Comparison of ENCODE assay signal across 8 cellular contexts in genomic region chr2:69177785-69178636, GRCh38.
DNase-seq lines count a peak whose midpoint lies in the region; ATAC-seq, FAIRE-seq and TF ChIP-seq lines count a peak whose summit lies in the region.

No MANE protein-coding gene starts in this region.

- H3K4me2 ChIP-seq in K562 (ENCODE audit: insufficient read depth, low read length): peak overlapping the region; percentile 77

- ATAC-seq in K562 (peak; percentile 100), GM21737 (IDR thresholded peaks at IDR 0.05; ENCODE audit: unreplicated experiment) (no peak)

- POLR2A ChIA-PET in K562 (lab: Yijun Ruan, JAX): interaction anchor here (0.7 to 1.4 kb wide), 2 partner anchors 11 to 412 kb away, joined by 3 to 6 read pairs; no protein-coding TSS in a partner anchor

- peak; percentile 80 for TF ChIP-seq POLR2A in K562 (conservative IDR thresholded peaks at IDR 0.05)
- TF ChIP-seq POLR2A in GM12891 (IDR thresholded peaks at IDR 0.05; ENCODE audit: low read depth, low read length): no peak

- CTCF ChIA-PET in K562 (lab: Yijun Ruan, JAX; ENCODE audit: low intra/inter-chr PET ratio): no interaction called here

- in situ Hi-C loops in K562 (cut with MboI): no loop called here

- TF ChIP-seq EP300 in K562 (IDR thresholded peaks at IDR 0.05; ENCODE audit: low read length): no peak

- WGBS in K562 (ENCODE audit: insufficient coverage, low coverage, missing lambda C conversion rate): 8% methylated on average over 15 of the region's 20 CpGs

- H3K9ac ChIP-seq in K562 (ENCODE audit: insufficient read depth in 1 of 2, low read depth in 2 of 2, low read length in 2 of 2) (peak overlapping the region; percentile 45 to 70; a peak in 3 of 4 replicates), rectal smooth muscle tissue (ENCODE audit: low read length) (no peak overlapping the region)

- no peaks in the 10 kb centered on the region for H4K20me1 ChIP-seq in K562 (replicated peaks; ENCODE audit: control insufficient read depth, insufficient read depth, low read length)

- intact Hi-C loops in K562 (cut with micrococcal nuclease): no loop called here

- no peak for TF ChIP-seq RAD21 in K562 (CRISPR knock-in tag; conservative IDR thresholded peaks at IDR 0.05 in 1 of 2, IDR thresholded peaks at IDR 0.05 in 1 of 2)

- no peak for TF ChIP-seq CTCF in K562 (IDR thresholded peaks at IDR 0.05 in 2 of 3, conservative IDR thresholded peaks at IDR 0.05 in 1 of 3; ENCODE audit: insufficient read depth in 2 of 3, low read depth in 1 of 3, low read length in 3 of 3)

- peak; percentile 93 for DNase-seq in Daoy (ENCODE audit: low read depth)
- DNase-seq in M059J (ENCODE audit: low read depth): peak; percentile 83
- peak; percentile 87 to 95 (median 92) for DNase-seq in K562 (ENCODE audit: extremely low read depth in 1 of 4, low spot score in 3 of 4)
- DNase-seq in hypothalamus (lab: John Stamatoyannopoulos, UW): peak in 48 of 51 donors; percentile 8 to 86 (median 52)
- no peak for DNase-seq in GM19239 (ENCODE audit: insufficient read length, low spot score)
- DNase-seq in GM12891 (ENCODE audit: insufficient read length, low spot score): no peak

- no peaks in the 10 kb centered on the region for H3K79me2 ChIP-seq in K562 (ENCODE audit: control insufficient read depth, insufficient read depth, low read length)

- H3K4me1 ChIP-seq in K562 (replicated peaks in 1 of 2; ENCODE audit: control insufficient read depth in 2 of 2, insufficient read depth in 2 of 2, low read length in 2 of 2) (peaks cover 15 to 30% of the 10 kb centered on the region in 2 experiments), rectal smooth muscle tissue (ENCODE audit: control insufficient read depth, insufficient read depth, low read length) (peaks cover 22% of the 10 kb centered on the region)

- FAIRE-seq in K562 (lab: Jason Lieb, UNC) (peak; percentile 84), GM19239 (lab: Jason Lieb, UNC) (no peak), GM12891 (lab: Jason Lieb, UNC) (no peak)

- H3K27me3 ChIP-seq in K562 (ENCODE audit: control insufficient read depth in 2 of 2, insufficient read depth in 2 of 2, low read length in 2 of 2) (peaks cover 0 to 17% of the 10 kb centered on the region in 2 experiments; a peak in 3 of 5 replicates), rectal smooth muscle tissue (ENCODE audit: control insufficient read depth, insufficient read depth, low read length) (no peaks in the 10 kb centered on the region)

- H3K4me3 ChIP-seq in K562 (no peak overlapping the region), rectal smooth muscle tissue (ENCODE audit: low read length) (peak overlapping the region; percentile 1)

- no TSS peak for BruUV-seq in K562 (replicated peaks; lab: Mats Ljungman, UMichigan)

- no peaks in the 10 kb centered on the region for H3K9me1 ChIP-seq in K562 (ENCODE audit: control insufficient read depth, insufficient read depth, low read length)

- no peaks in the 10 kb centered on the region for H3K9me3 ChIP-seq in K562 (replicated peaks; ENCODE audit: control insufficient read depth, insufficient read depth, low read depth, low read length)

- peak overlapping the region; percentile 71 for H3K27ac ChIP-seq in K562 (ENCODE audit: extremely low read depth, low read depth, low read length)
- peak overlapping the region; percentile 79 for H3K27ac ChIP-seq in rectal smooth muscle tissue (ENCODE audit: low read depth, low read length)

- no peaks in the 10 kb centered on the region for H3K36me3 ChIP-seq in K562 (ENCODE audit: control insufficient read depth, insufficient read depth, low read length)
- H3K36me3 ChIP-seq in rectal smooth muscle tissue (ENCODE audit: control insufficient read depth, insufficient read depth, low read length): no peaks in the 10 kb centered on the region

- H2AFZ ChIP-seq in K562 (ENCODE audit: low read depth, low read length): peak overlapping the region; percentile 97

TF ChIP-seq in K562, 482 proteins besides CTCF, POLR2A, EP300 and RAD21 (continues in another document):
- TF ChIP-seq MNT (conservative IDR thresholded peaks at IDR 0.05): peak; percentile 72 to 75
- TF ChIP-seq CEBPG (CRISPR knock-in tag; IDR thresholded peaks at IDR 0.05): peak; percentile 87
- TF ChIP-seq CEBPG (tag; conservative IDR thresholded peaks at IDR 0.05 in 1 of 2, IDR thresholded peaks at IDR 0.05 in 1 of 2): peak; percentile 83 to 93
- TF ChIP-seq POLR2AphosphoS5 (IDR thresholded peaks at IDR 0.05; ENCODE audit: control insufficient read depth, insufficient read depth, low read depth, low read length): peak; percentile 33; the same call in 1 of the 2 replicates
- peak; percentile 60 to 84 for TF ChIP-seq E2F6 (IDR thresholded peaks at IDR 0.05; ENCODE audit: borderline replicate concordance in 1 of 2, extremely low read depth in 1 of 2, insufficient read depth in 1 of 2, insufficient read length in 1 of 2, low read depth in 1 of 2, low read length in 1 of 2, poor library complexity in 1 of 2, severe bottlenecking in 1 of 2)
- no peak for TF ChIP-seq RHOXF2B (CRISPR knock-in tag; conservative IDR thresholded peaks at IDR 0.05)
- TF ChIP-seq EP400 (IDR thresholded peaks at IDR 0.05): peak; percentile 48
- peak; percentile 89 for TF ChIP-seq RBFOX2 (IDR thresholded peaks at IDR 0.05; ENCODE audit: low read depth, low read length)
- TF ChIP-seq GABPA (tag; conservative IDR thresholded peaks at IDR 0.05; ENCODE audit: low read depth): peak; percentile 72
- TF ChIP-seq TBP (optimal IDR thresholded peaks at IDR 0.05; ENCODE audit: low read depth, low read length): peak; percentile 56
- TF ChIP-seq CEBPB (tag; IDR thresholded peaks at IDR 0.05): peak; percentile 98
- no peak for TF ChIP-seq KLF16 (IDR thresholded peaks at IDR 0.05)
- no peak for TF ChIP-seq LCOR (CRISPR knock-in tag; IDR thresholded peaks at IDR 0.05)
- peak in 1 of 2 experiments; percentile 67; a peak in 1 of 4 replicates for TF ChIP-seq SRF (CRISPR knock-in tag; IDR thresholded peaks at IDR 0.05)

TF ChIP-seq in GM12891, 5 proteins besides CTCF, POLR2A, EP300 and RAD21:
- TF ChIP-seq POU2F2 (IDR thresholded peaks at IDR 0.05; ENCODE audit: low read depth, low read length) (no peak), PAX5 (IDR thresholded peaks at IDR 0.05; ENCODE audit: insufficient read depth, low read length, severe bottlenecking) (no peak), SPI1 (IDR thresholded peaks at IDR 0.05; ENCODE audit: low read depth, low read length) (no peak), POLR2AphosphoS5 (IDR thresholded peaks at IDR 0.05; ENCODE audit: low read depth, low read length) (no peak), TAF1 (IDR thresholded peaks at IDR 0.05; ENCODE audit: low read depth, low read length) (no peak)

Comparison
In these comparisons a context has a peak if more than half of its experiments do, and no peak if none do; other contexts are left out.
1. DNase-seq: peak in Daoy (single experiment), M059J (single experiment), K562 (4 of 4) and hypothalamus (48 of 51); none in GM19239 (single experiment) and GM12891 (single experiment).